ENCODE assay signal across 12 cellular contexts in the genomic region with DNA sequence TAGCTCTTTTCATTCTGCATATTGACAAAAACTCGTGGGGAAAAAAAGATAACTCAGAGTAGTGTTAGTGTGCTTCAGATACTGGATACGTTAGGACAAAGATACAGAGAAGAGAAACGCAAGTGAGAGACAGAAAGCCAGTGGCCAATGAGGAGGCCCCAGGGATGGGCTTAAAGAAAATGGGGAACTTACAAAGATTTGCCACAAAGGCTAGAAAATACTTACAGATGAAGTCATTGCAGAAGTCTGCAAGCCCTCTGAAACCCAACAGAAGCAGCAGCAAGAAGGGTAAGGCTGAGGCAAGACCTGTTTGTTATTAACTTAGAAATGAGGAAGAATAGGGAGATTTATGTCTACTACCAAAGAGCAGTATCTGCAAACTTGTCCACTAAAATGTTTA.
DNase-seq lines count a peak whose midpoint lies in the region; ATAC-seq and FAIRE-seq lines count a peak whose summit lies in the region.
"Had no signal": no experiment of that assay in that cellular context is flagged by ENCODE, and none has a peak within 500 bp of the region (broad histone marks: within the 10 kb centered on the region; RNA-seq: fewer than 3 reads in every experiment).

No MANE protein-coding gene starts in this region.

- H3K4me3 Mint-ChIP-seq in activated CD4-positive, alpha-beta memory T cell treated with anti-CD3 and anti-CD28 coated beads, Interleukin-2, amount 10 ng/mL, durations not matched to agents 7 days and 5 days, result no peak overlapping the region
- H3K4me3 Mint-ChIP-seq: activated naive CD8-positive, alpha-beta T cell treated with anti-CD3 and anti-CD28 coated beads, Interleukin-2, amount 10 ng/mL, durations not matched to agents 7 days and 5 days had no signal

- H3K27me3 Mint-ChIP-seq in activated CD4-positive, alpha-beta memory T cell treated with anti-CD3 and anti-CD28 coated beads, Interleukin-2, amount 10 ng/mL, durations not matched to agents 7 days and 5 days, result peaks cover 7% of the 10 kb centered on the region

- H3K4me2 ChIP-seq in Karpas-422 (ENCODE audit: low read depth, low read length, poor library complexity, severe bottlenecking), result no peak overlapping the region

- intact Hi-C loops in left ventricle myocardium superior (cut with micrococcal nuclease), result no loop called here

- DNase-seq in GDM1 (lab: John Stamatoyannopoulos, UW) (peak; percentile 53), Karpas-422 (peak; percentile 48), left ventricle myocardium superior (no peak), activated T-cell treated with anti-CD3 and anti-CD28 coated beads for 4 hours (no peak), HTR-8/SVneo (ENCODE audit: insufficient read length, low spot score) (no peak)
- DNase-seq in activated CD4-positive, alpha-beta memory T cell treated with anti-CD3 and anti-CD28 coated beads, Interleukin-2, amount 10 ng/mL, durations not matched to agents 7 days and 5 days, result no peak
- DNase-seq in activated CD8-positive, alpha-beta memory T cell treated with anti-CD3 and anti-CD28 coated beads for 24 hours, result no peak
- DNase-seq: activated naive CD8-positive, alpha-beta T cell treated with anti-CD3 and anti-CD28 coated beads, Interleukin-2, amount 10 ng/mL, durations not matched to agents 7 days and 5 days; erythroblast; NCI-H510A had no signal

- no peaks in the 10 kb centered on the region for H4K20me1 ChIP-seq in Karpas-422 (ENCODE audit: insufficient read depth, low read depth, low read length)

- FAIRE-seq in HTR-8/SVneo (lab: Jason Lieb, UNC), result no peak
- FAIRE-seq: urothelium cell line had no signal

- no peaks in the 10 kb centered on the region for H3K9me2 ChIP-seq in Karpas-422 (replicated peaks; ENCODE audit: insufficient read depth, low read length)

- H3K79me2 ChIP-seq in Karpas-422 (ENCODE audit: low read length), result no peaks in the 10 kb centered on the region

- H3K9me3 Mint-ChIP-seq in activated CD4-positive, alpha-beta memory T cell treated with anti-CD3 and anti-CD28 coated beads, Interleukin-2, amount 10 ng/mL, durations not matched to agents 7 days and 5 days, result no peaks in the 10 kb centered on the region
- H3K9me3 Mint-ChIP-seq: activated naive CD8-positive, alpha-beta T cell treated with anti-CD3 and anti-CD28 coated beads, Interleukin-2, amount 10 ng/mL, durations not matched to agents 7 days and 5 days had no signal

- H3K27me3 ChIP-seq in Karpas-422 (ENCODE audit: low read length), result no peaks in the 10 kb centered on the region

- CTCF ChIA-PET in activated CD4-positive, alpha-beta memory T cell treated with anti-CD3 and anti-CD28 coated beads, Interleukin-2, amount 10 ng/mL, durations not matched to agents 7 days and 5 days (lab: Charles Lee), result interaction anchor here (1.1 kb wide), 1 partner anchor 20 kb away, joined by 4 read pairs; no protein-coding TSS in a partner anchor

- no peak overlapping the region for H3K27ac ChIP-seq in Karpas-422 (ENCODE audit: low read length)

- H3K9ac ChIP-seq in Karpas-422 (ENCODE audit: low read length), result no peak overlapping the region

- no peaks in the 10 kb centered on the region for H3K4me1 Mint-ChIP-seq in activated CD4-positive, alpha-beta memory T cell treated with anti-CD3 and anti-CD28 coated beads, Interleukin-2, amount 10 ng/mL, durations not matched to agents 7 days and 5 days
- H3K4me1 Mint-ChIP-seq: activated naive CD8-positive, alpha-beta T cell treated with anti-CD3 and anti-CD28 coated beads, Interleukin-2, amount 10 ng/mL, durations not matched to agents 7 days and 5 days had no signal

- no peaks in the 10 kb centered on the region for H3K9me3 ChIP-seq in Karpas-422 (ENCODE audit: low read length)

- POLR2A ChIA-PET in activated CD4-positive, alpha-beta memory T cell treated with anti-CD3 and anti-CD28 coated beads, Interleukin-2, amount 10 ng/mL, durations not matched to agents 7 days and 5 days (lab: Charles Lee), result no interaction called here

- H3K27ac Mint-ChIP-seq in activated CD4-positive, alpha-beta memory T cell treated with anti-CD3 and anti-CD28 coated beads, Interleukin-2, amount 10 ng/mL, durations not matched to agents 7 days and 5 days, result no peak overlapping the region
- H3K27ac Mint-ChIP-seq: activated naive CD8-positive, alpha-beta T cell treated with anti-CD3 and anti-CD28 coated beads, Interleukin-2, amount 10 ng/mL, durations not matched to agents 7 days and 5 days had no signal

- H3K36me3 ChIP-seq in Karpas-422 (ENCODE audit: insufficient read depth, low read length), result no peaks in the 10 kb centered on the region

- no peaks in the 10 kb centered on the region for H3K36me3 Mint-ChIP-seq in activated CD4-positive, alpha-beta memory T cell treated with anti-CD3 and anti-CD28 coated beads, Interleukin-2, amount 10 ng/mL, durations not matched to agents 7 days and 5 days (ENCODE audit: low read depth)
- H3K36me3 Mint-ChIP-seq: activated naive CD8-positive, alpha-beta T cell treated with anti-CD3 and anti-CD28 coated beads, Interleukin-2, amount 10 ng/mL, durations not matched to agents 7 days and 5 days had no signal

- H3K4me3 ChIP-seq in Karpas-422 (ENCODE audit: low read length), result no peak overlapping the region

- no peak overlapping the region for H2AFZ ChIP-seq in Karpas-422 (ENCODE audit: low read length)

- ATAC-seq in GM21786 (IDR thresholded peaks at IDR 0.05; ENCODE audit: unreplicated experiment) (peak; percentile 65), left ventricle myocardium superior (peak; percentile 66)

- H3K4me1 ChIP-seq in Karpas-422 (ENCODE audit: low read length), result no peaks in the 10 kb centered on the region

Comparison
In these comparisons a context has a peak if more than half of its experiments do, and no peak if none do; other contexts are left out.
1. DNase-seq: peak in GDM1 (single experiment) and Karpas-422 (single experiment); none in left ventricle myocardium superior (single experiment), activated CD4-positive, alpha-beta memory T cell treated with anti-CD3 and anti-CD28 coated beads, Interleukin-2, amount 10 ng/mL, durations not matched to agents 7 days and 5 days (single experiment), activated CD8-positive, alpha-beta memory T cell treated with anti-CD3 and anti-CD28 coated beads for 24 hours (single experiment), activated T-cell treated with anti-CD3 and anti-CD28 coated beads for 4 hours (single experiment) and HTR-8/SVneo (single experiment).